ENCODE assay signal across 20 cellular contexts in genomic region chr21:28454978-28455600, GRCh38.
DNase-seq lines count a peak whose midpoint lies in the region; TF ChIP-seq lines count a peak whose summit lies in the region.
"Had no signal": no experiment of that assay in that cellular context is flagged by ENCODE, and none has a peak within 500 bp of the region (broad histone marks: within the 10 kb centered on the region; RNA-seq: fewer than 3 reads in every experiment).

No MANE protein-coding gene starts in this region.

- peak overlapping the region; percentile 61 for H2AFZ ChIP-seq in osteoblast (ENCODE audit: low read length)

- no peaks in the 10 kb centered on the region for H3K9me3 Mint-ChIP-seq in Caco-2 (ENCODE audit: unreplicated experiment)
- H3K9me3 Mint-ChIP-seq: naive thymus-derived CD4-positive, alpha-beta T cell; stimulated activated effector memory CD8-positive, alpha-beta T cell treated with anti-CD3 and anti-CD28 coated beads, Interleukin-12 subunit alpha, Interleukin-12 subunit beta, amount 100 ng/mL, for 72 hours had no signal

- H3K4me3 ChIP-seq in AG09309 (ENCODE audit: control insufficient read depth, low read depth, low read length) (peak overlapping the region; percentile 11; the same call in 1 of the 2 replicates), osteoblast (ENCODE audit: insufficient read depth, low read length) (peak overlapping the region; percentile 47), Caco-2 (ENCODE audit: low read depth, low read length) (no peak overlapping the region), stomach (no peak overlapping the region), A673 (ENCODE audit: low read depth, low read length, poor library complexity, severe bottlenecking) (no peak overlapping the region)
- H3K4me3 ChIP-seq: colonic mucosa, upper lobe of right lung had no signal

- H3K79me2 ChIP-seq in osteoblast (ENCODE audit: insufficient read depth, low read length) = no peaks in the 10 kb centered on the region

- no peak overlapping the region for H3K27ac Mint-ChIP-seq in Caco-2 (ENCODE audit: unreplicated experiment)
- H3K27ac Mint-ChIP-seq: naive thymus-derived CD4-positive, alpha-beta T cell; stimulated activated effector memory CD8-positive, alpha-beta T cell treated with anti-CD3 and anti-CD28 coated beads, Interleukin-12 subunit alpha, Interleukin-12 subunit beta, amount 100 ng/mL, for 72 hours had no signal

- no peaks in the 10 kb centered on the region for H3K4me1 Mint-ChIP-seq in Caco-2 (ENCODE audit: low read depth, unreplicated experiment)
- H3K4me1 Mint-ChIP-seq: naive thymus-derived CD4-positive, alpha-beta T cell; stimulated activated effector memory CD8-positive, alpha-beta T cell treated with anti-CD3 and anti-CD28 coated beads, Interleukin-12 subunit alpha, Interleukin-12 subunit beta, amount 100 ng/mL, for 72 hours had no signal

- H3K27me3 ChIP-seq in osteoblast (ENCODE audit: insufficient read depth, low read length) = no peaks in the 10 kb centered on the region
- H3K27me3 ChIP-seq in Caco-2 (replicated peaks; ENCODE audit: control insufficient read depth, insufficient read depth, low read length) = no peaks in the 10 kb centered on the region
- H3K27me3 ChIP-seq in stomach = no peaks in the 10 kb centered on the region
- no peaks in the 10 kb centered on the region for H3K27me3 ChIP-seq in A673 (replicated peaks; ENCODE audit: insufficient read depth, low read depth, low read length, poor library complexity)
- H3K27me3 ChIP-seq: BE2C, colonic mucosa, upper lobe of right lung had no signal

- POLR2A ChIA-PET in Caco-2 (lab: Charles Lee) = no interaction called here
- POLR2A ChIA-PET in A673 (lab: Charles Lee; ENCODE audit: low non-redundant PET) = no interaction called here

- DNase-seq in AG09309 (ENCODE audit: low read depth) = no peak
- DNase-seq in M059J (ENCODE audit: low read depth) = peak; percentile 56
- DNase-seq in dermis microvascular lymphatic vessel endothelial cell (ENCODE audit: low read depth in 2 of 2) = peak; percentile 11 to 18
- DNase-seq in osteoblast (ENCODE audit: insufficient read length, low spot score, missing footprints) = peak; percentile 65
- no peak for DNase-seq in Caco-2
- no peak for DNase-seq in stomach
- DNase-seq in HUDEP-2 (lab: John Stamatoyannopoulos, UW; ENCODE audit: unreplicated experiment in 76 of 76) = no peak
- no peak for DNase-seq in A673 (ENCODE audit: low spot score)
- DNase-seq: activated CD8-positive, alpha-beta memory T cell treated with anti-CD3 and anti-CD28 coated beads for 24 hours; activated effector memory CD4-positive, alpha-beta T cell treated with Interleukin-2 at 50 U/mL for 16 hours; BE2C; colonic mucosa; erythroblast; left cardiac atrium; naive thymus-derived CD4-positive, alpha-beta T cell; NCI-H2081 treated with DMSO at 0.1 percent for 48 hours; NCI-H69; upper lobe of right lung; WERI-Rb-1 had no signal

- intact Hi-C loops in Caco-2 (cut with micrococcal nuclease; ENCODE audit: unreplicated experiment) (no loop called here), stomach (cut with DNase I; ENCODE audit: low total_unique reads) (no loop called here), A673 (cut with micrococcal nuclease; ENCODE audit: unreplicated experiment) (no loop called here)

- CTCF ChIA-PET in Caco-2 (lab: Charles Lee) = no interaction called here
- CTCF ChIA-PET in A673 (lab: Charles Lee) = no interaction called here

- no peak for TF ChIP-seq EP300 in stomach (IDR thresholded peaks at IDR 0.05)

- peaks cover 18% of the 10 kb centered on the region for H3K4me1 ChIP-seq in osteoblast (ENCODE audit: insufficient read depth, low read length)
- no peaks in the 10 kb centered on the region for H3K4me1 ChIP-seq in Caco-2
- H3K4me1 ChIP-seq in stomach = no peaks in the 10 kb centered on the region
- no peaks in the 10 kb centered on the region for H3K4me1 ChIP-seq in A673 (ENCODE audit: insufficient read depth, low read length, poor library complexity, severe bottlenecking)
- H3K4me1 ChIP-seq: colonic mucosa, upper lobe of right lung had no signal

- H3K4me2 ChIP-seq in osteoblast (ENCODE audit: insufficient read depth, low read length) = peak overlapping the region; percentile 70

- WGBS in stomach, 5 donors = 66 to 79% (median 75%) methylated on average over 4 of the region's 4 CpGs

- TF ChIP-seq CTCF in AG09309 (IDR thresholded peaks at IDR 0.05; ENCODE audit: control insufficient read depth, insufficient read depth, low read depth, low read length, missing control alignments) (no peak), osteoblast (IDR thresholded peaks at IDR 0.05; ENCODE audit: extremely low read depth, low read depth, low read length) (no peak), Caco-2 (IDR thresholded peaks at IDR 0.05; ENCODE audit: insufficient read depth in 1 of 2, low read depth in 1 of 2, low read length in 1 of 2, severe bottlenecking in 1 of 2, unreplicated experiment in 1 of 2) (no peak), stomach (IDR thresholded peaks at IDR 0.05) (no peak), A673 (conservative IDR thresholded peaks at IDR 0.05; ENCODE audit: low read depth, low read length) (no peak)

- no peak overlapping the region for H3K4me3 Mint-ChIP-seq in Caco-2 (ENCODE audit: unreplicated experiment)
- H3K4me3 Mint-ChIP-seq: naive thymus-derived CD4-positive, alpha-beta T cell; stimulated activated effector memory CD8-positive, alpha-beta T cell treated with anti-CD3 and anti-CD28 coated beads, Interleukin-12 subunit alpha, Interleukin-12 subunit beta, amount 100 ng/mL, for 72 hours had no signal

- peak overlapping the region; percentile 83 for H3K27ac ChIP-seq in osteoblast (ENCODE audit: low read depth, low read length)
- no peak overlapping the region for H3K27ac ChIP-seq in stomach
- no peak overlapping the region for H3K27ac ChIP-seq in A673 (ENCODE audit: low read depth, low read length, poor library complexity, severe bottlenecking)
- H3K27ac ChIP-seq: colonic mucosa, upper lobe of right lung, WERI-Rb-1 had no signal

- H3K27me3 Mint-ChIP-seq in Caco-2 (ENCODE audit: insufficient read depth, unreplicated experiment) = peaks cover 3% of the 10 kb centered on the region

- no peaks in the 10 kb centered on the region for H4K20me1 ChIP-seq in osteoblast (ENCODE audit: insufficient read depth, low read length)

- H3K36me3 ChIP-seq in osteoblast (ENCODE audit: insufficient read depth, low read length) (no peaks in the 10 kb centered on the region), Caco-2 (ENCODE audit: control insufficient read depth, insufficient read depth, low read length) (no peaks in the 10 kb centered on the region), stomach (no peaks in the 10 kb centered on the region), A673 (ENCODE audit: insufficient read depth, low read length, poor library complexity, severe bottlenecking) (no peaks in the 10 kb centered on the region)
- H3K36me3 ChIP-seq: BE2C, colonic mucosa, upper lobe of right lung, WERI-Rb-1 had no signal

- TF ChIP-seq POLR2A in stomach (IDR thresholded peaks at IDR 0.05) = no peak

- H3K9me3 ChIP-seq in osteoblast (ENCODE audit: low read depth, low read length) (no peaks in the 10 kb centered on the region), Caco-2 (no peaks in the 10 kb centered on the region), stomach (no peaks in the 10 kb centered on the region), A673 (ENCODE audit: low read depth, low read length, poor library complexity, severe bottlenecking) (no peaks in the 10 kb centered on the region)
- H3K9me3 ChIP-seq: BE2C, colonic mucosa, upper lobe of right lung had no signal

- H3K36me3 Mint-ChIP-seq in Caco-2 (ENCODE audit: insufficient read depth, unreplicated experiment) = no peaks in the 10 kb centered on the region
- H3K36me3 Mint-ChIP-seq: naive thymus-derived CD4-positive, alpha-beta T cell; stimulated activated effector memory CD8-positive, alpha-beta T cell treated with anti-CD3 and anti-CD28 coated beads, Interleukin-12 subunit alpha, Interleukin-12 subunit beta, amount 100 ng/mL, for 72 hours had no signal

- BruUV-seq in Caco-2 (replicated peaks; lab: Mats Ljungman, UMichigan) (no TSS peak), A673 (replicated peaks; lab: Mats Ljungman, UMichigan) (no TSS peak)

Comparison
In these comparisons a context has a peak if more than half of its experiments do, and no peak if none do; other contexts are left out.
1. DNase-seq: peak in M059J (single experiment), dermis microvascular lymphatic vessel endothelial cell (2 of 2) and osteoblast (single experiment); none in AG09309 (single experiment), Caco-2 (0 of 2), stomach (single experiment), HUDEP-2 (0 of 76) and A673 (single experiment).
2. H3K4me3 ChIP-seq: peak in AG09309 (single experiment) and osteoblast (single experiment); none in Caco-2 (single experiment), stomach (0 of 4) and A673 (single experiment).